Comparison of ENCODE assay signal across 26 cellular contexts in the genomic region with DNA sequence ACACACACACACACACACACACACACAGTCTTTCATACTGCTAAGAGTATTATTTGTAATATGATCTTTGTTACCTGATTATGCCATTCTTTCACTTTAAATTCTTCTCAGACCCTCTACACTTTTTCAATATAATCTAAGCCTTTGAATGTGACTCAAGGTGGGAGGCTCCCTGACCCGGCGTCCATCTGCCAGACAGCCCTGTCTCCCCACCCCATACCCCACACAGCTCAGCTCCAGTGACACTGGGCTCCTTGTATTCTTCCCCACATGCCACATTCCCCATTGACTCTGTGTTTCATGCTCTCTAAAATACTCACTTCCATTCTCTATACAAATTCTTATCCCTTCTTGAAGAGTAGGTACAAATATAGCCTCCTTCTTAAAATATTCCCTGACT.
DNase-seq lines count a peak whose midpoint lies in the region; ATAC-seq, FAIRE-seq and TF ChIP-seq lines count a peak whose summit lies in the region.
"Had no signal": no experiment of that assay in that cellular context is flagged by ENCODE, and none has a peak within 500 bp of the region (broad histone marks: within the 10 kb centered on the region; RNA-seq: fewer than 3 reads in every experiment).

No MANE protein-coding gene starts in this region.

- peak; percentile 11 to 77 for DNase-seq in NCI-H524 (lab: John Stamatoyannopoulos, UW)
- peak; percentile 10 for DNase-seq in WERI-Rb-1
- no peak for DNase-seq in stimulated activated effector memory CD8-positive, alpha-beta T cell treated with anti-CD3 and anti-CD28 coated beads, Interleukin-12 subunit alpha, Interleukin-12 subunit beta, amount 100 ng/mL, for 72 hours (ENCODE audit: low spot score in 2 of 2)
- no peak for DNase-seq in activated CD4-positive, alpha-beta T cell treated with anti-CD3 and anti-CD28 coated beads for 36 hours
- no peak for DNase-seq in HepG2 (ENCODE audit: low spot score)
- DNase-seq in NCI-H2081 treated with DMSO at 0.1 percent for 48 hours (lab: John Stamatoyannopoulos, UW): no peak
- DNase-seq: C1 segment of cervical spinal cord; Caco-2; CD4-positive, alpha-beta memory T cell; DMS 273 treated with DMSO at 0.1 percent for 48 hours; DMS79; EL; GDM1; Karpas-422; NCI-H1092; NCI-H1417 treated with DMSO at 0.1 percent for 48 hours; NCI-H2029; NCI-H226; NCI-H510A; NCI-H774; SHP77; T-helper 1 cell had no signal

- TF ChIP-seq POLR2A in HepG2 (IDR thresholded peaks at IDR 0.05; ENCODE audit: insufficient read depth in 1 of 2, low read depth in 2 of 2, low read length in 2 of 2): no peak

- no peak overlapping the region for H3K4me3 Mint-ChIP-seq in stimulated activated effector memory CD8-positive, alpha-beta T cell treated with anti-CD3 and anti-CD28 coated beads, Interleukin-12 subunit alpha, Interleukin-12 subunit beta, amount 100 ng/mL, for 72 hours
- H3K4me3 Mint-ChIP-seq in activated CD4-positive, alpha-beta T cell treated with anti-CD3 and anti-CD28 coated beads for 36 hours: no peak overlapping the region
- H3K4me3 Mint-ChIP-seq: CD4-positive, alpha-beta memory T cell had no signal

- no peak overlapping the region for H3K9ac ChIP-seq in HepG2 (ENCODE audit: insufficient read depth, low read depth, low read length)

- no peak overlapping the region for H3K4me3 ChIP-seq in HEK293 (ENCODE audit: low read depth, low read length)
- H3K4me3 ChIP-seq in WERI-Rb-1 (ENCODE audit: low read depth, low read length): no peak overlapping the region
- H3K4me3 ChIP-seq in HepG2 (replicated peaks in 1 of 3; ENCODE audit: insufficient read depth in 1 of 3, low read depth in 2 of 3, low read length in 3 of 3): no peak overlapping the region
- H3K4me3 ChIP-seq: GM12878 had no signal

- CTCF ChIA-PET in HEK293 (lab: Yijun Ruan, JAX) (interaction anchor here (1.4 kb wide), 1 partner anchor 104 kb away, joined by 5 read pairs; no protein-coding TSS in a partner anchor), HepG2 (lab: Yijun Ruan, JAX; ENCODE audit: low intra/inter-chr PET ratio, low total read pairs) (no interaction called here)
- CTCF ChIA-PET in activated CD4-positive, alpha-beta T cell treated with anti-CD3 and anti-CD28 coated beads for 36 hours (lab: Charles Lee): interaction anchor here (0.6 kb wide), 1 partner anchor 35 kb away, joined by 4 read pairs; no protein-coding TSS in a partner anchor

- no peaks in the 10 kb centered on the region for H3K79me2 ChIP-seq in HepG2 (ENCODE audit: insufficient read depth, low read length)

- H4K20me1 ChIP-seq in HepG2 (ENCODE audit: insufficient read depth, low read length): no peaks in the 10 kb centered on the region

- WGBS in HepG2 (ENCODE audit: low lambda C conversion rate): 2% methylated on average over 2 of the region's 2 CpGs

- no peaks in the 10 kb centered on the region for H3K9me3 ChIP-seq in HEK293 (ENCODE audit: control insufficient read depth, insufficient read depth, low read depth, low read length)
- H3K9me3 ChIP-seq in WERI-Rb-1 (ENCODE audit: severe bottlenecking): no peaks in the 10 kb centered on the region
- H3K9me3 ChIP-seq in HepG2 (ENCODE audit: low read length): no peaks in the 10 kb centered on the region
- H3K9me3 ChIP-seq: Caco-2 had no signal

- in situ Hi-C loops in HepG2 (cut with HindIII; ENCODE audit: extremely low pct_ligation_motif_present, low pct_unique_long_range_greater_than_20kb): no loop called here

- TF ChIP-seq RAD21 in HepG2 (CRISPR knock-in tag; IDR thresholded peaks at IDR 0.05): no peak

- TF ChIP-seq CTCF in HEK293 (tag by site-specific recombination; IDR thresholded peaks at IDR 0.05) (no peak), WERI-Rb-1 (IDR thresholded peaks at IDR 0.05; ENCODE audit: low read depth, low read length) (no peak), HepG2 (CRISPR knock-in tag; IDR thresholded peaks at IDR 0.05) (no peak)

- peak; percentile 39 for ATAC-seq in stimulated activated effector memory CD8-positive, alpha-beta T cell treated with anti-CD3 and anti-CD28 coated beads, Interleukin-12 subunit alpha, Interleukin-12 subunit beta, amount 100 ng/mL, for 72 hours
- no peak for ATAC-seq in activated CD4-positive, alpha-beta T cell treated with anti-CD3 and anti-CD28 coated beads for 36 hours
- no peak for ATAC-seq in HepG2
- ATAC-seq: GM12878, HCT116 had no signal

- H3K4me1 ChIP-seq in HEK293 (ENCODE audit: control insufficient read depth, insufficient read depth, low read length) (no peaks in the 10 kb centered on the region; the same call in 1 of the 2 replicates), HepG2 (ENCODE audit: insufficient read depth, low read length) (no peaks in the 10 kb centered on the region)

- H3K27ac ChIP-seq in HEK293 (ENCODE audit: extremely low read depth, low read depth, low read length): no peak overlapping the region
- H3K27ac ChIP-seq in WERI-Rb-1: no peak overlapping the region
- H3K27ac ChIP-seq in HepG2 (ENCODE audit: extremely low read length, insufficient read depth, low read length): no peak overlapping the region
- H3K27ac ChIP-seq: RWPE1 had no signal

- H3K27me3 Mint-ChIP-seq in activated CD4-positive, alpha-beta T cell treated with anti-CD3 and anti-CD28 coated beads for 36 hours: peaks cover 2% of the 10 kb centered on the region

- FAIRE-seq in HepG2 (lab: Jason Lieb, UNC): no peak
- FAIRE-seq: GM12878 had no signal

- POLR2A ChIA-PET in HEK293 (lab: Yijun Ruan, JAX) (no interaction called here), HepG2 (lab: Yijun Ruan, JAX) (no interaction called here)
- POLR2A ChIA-PET in activated CD4-positive, alpha-beta T cell treated with anti-CD3 and anti-CD28 coated beads for 36 hours (lab: Charles Lee): no interaction called here

- H3K4me1 Mint-ChIP-seq in stimulated activated effector memory CD8-positive, alpha-beta T cell treated with anti-CD3 and anti-CD28 coated beads, Interleukin-12 subunit alpha, Interleukin-12 subunit beta, amount 100 ng/mL, for 72 hours: no peaks in the 10 kb centered on the region
- no peaks in the 10 kb centered on the region for H3K4me1 Mint-ChIP-seq in activated CD4-positive, alpha-beta T cell treated with anti-CD3 and anti-CD28 coated beads for 36 hours
- H3K4me1 Mint-ChIP-seq: CD4-positive, alpha-beta memory T cell had no signal

- H3K27me3 ChIP-seq in WERI-Rb-1 (ENCODE audit: insufficient read depth, low read depth, severe bottlenecking) (peaks cover 9% of the 10 kb centered on the region), HepG2 (ENCODE audit: control insufficient read depth in 1 of 2, insufficient read depth in 2 of 2, low read length in 2 of 2) (peaks cover 0 to 8% of the 10 kb centered on the region in 2 experiments; a peak in 1 of 5 replicates)

- TF ChIP-seq EP300 in HepG2 (IDR thresholded peaks at IDR 0.05; ENCODE audit: low read depth in 2 of 2, low read length in 2 of 2) (no peak), HepG2 (CRISPR knock-in tag; IDR thresholded peaks at IDR 0.05; ENCODE audit: borderline replicate concordance) (no peak)

- no peaks in the 10 kb centered on the region for H3K9me3 Mint-ChIP-seq in stimulated activated effector memory CD8-positive, alpha-beta T cell treated with anti-CD3 and anti-CD28 coated beads, Interleukin-12 subunit alpha, Interleukin-12 subunit beta, amount 100 ng/mL, for 72 hours
- no peaks in the 10 kb centered on the region for H3K9me3 Mint-ChIP-seq in activated CD4-positive, alpha-beta T cell treated with anti-CD3 and anti-CD28 coated beads for 36 hours (ENCODE audit: low read depth)

- no TSS peak for BruUV-seq in HepG2 (replicated peaks; lab: Mats Ljungman, UMichigan)

- H3K27ac Mint-ChIP-seq in stimulated activated effector memory CD8-positive, alpha-beta T cell treated with anti-CD3 and anti-CD28 coated beads, Interleukin-12 subunit alpha, Interleukin-12 subunit beta, amount 100 ng/mL, for 72 hours: no peak overlapping the region
- H3K27ac Mint-ChIP-seq in activated CD4-positive, alpha-beta T cell treated with anti-CD3 and anti-CD28 coated beads for 36 hours: no peak overlapping the region
- H3K27ac Mint-ChIP-seq: CD4-positive, alpha-beta memory T cell had no signal

- no peak overlapping the region for H2AFZ ChIP-seq in HepG2 (ENCODE audit: low read length)

- no peaks in the 10 kb centered on the region for H3K36me3 ChIP-seq in HEK293 (ENCODE audit: control insufficient read depth in 2 of 2, insufficient read depth in 1 of 2, low read length in 2 of 2)
- H3K36me3 ChIP-seq in WERI-Rb-1: no peaks in the 10 kb centered on the region
- no peaks in the 10 kb centered on the region for H3K36me3 ChIP-seq in HepG2 (replicated peaks in 1 of 2; ENCODE audit: control insufficient read depth in 1 of 2, insufficient read depth in 2 of 2, low read length in 2 of 2)

- intact Hi-C loops in activated CD4-positive, alpha-beta T cell treated with anti-CD3 and anti-CD28 coated beads for 36 hours (cut with DNase I, micrococcal nuclease): no loop called here
- intact Hi-C loops in HepG2 (cut with micrococcal nuclease; ENCODE audit: unreplicated experiment): no loop called here

- no peaks in the 10 kb centered on the region for H3K36me3 Mint-ChIP-seq in stimulated activated effector memory CD8-positive, alpha-beta T cell treated with anti-CD3 and anti-CD28 coated beads, Interleukin-12 subunit alpha, Interleukin-12 subunit beta, amount 100 ng/mL, for 72 hours
- H3K36me3 Mint-ChIP-seq in activated CD4-positive, alpha-beta T cell treated with anti-CD3 and anti-CD28 coated beads for 36 hours (ENCODE audit: low read depth): no peaks in the 10 kb centered on the region
- H3K36me3 Mint-ChIP-seq: CD4-positive, alpha-beta memory T cell had no signal

- no peak overlapping the region for H3K4me2 ChIP-seq in HepG2 (ENCODE audit: low read depth, low read length)

TF ChIP-seq in HEK293, 187 proteins besides CTCF, POLR2A, EP300 and RAD21 (continues in another document):
- no peak for TF ChIP-seq PRDM1 (tag by site-specific recombination; IDR thresholded peaks at IDR 0.05)

TF ChIP-seq in HepG2, 621 proteins besides CTCF, POLR2A, EP300 and RAD21 (continues in another document):
- TF ChIP-seq, protein P1, sequence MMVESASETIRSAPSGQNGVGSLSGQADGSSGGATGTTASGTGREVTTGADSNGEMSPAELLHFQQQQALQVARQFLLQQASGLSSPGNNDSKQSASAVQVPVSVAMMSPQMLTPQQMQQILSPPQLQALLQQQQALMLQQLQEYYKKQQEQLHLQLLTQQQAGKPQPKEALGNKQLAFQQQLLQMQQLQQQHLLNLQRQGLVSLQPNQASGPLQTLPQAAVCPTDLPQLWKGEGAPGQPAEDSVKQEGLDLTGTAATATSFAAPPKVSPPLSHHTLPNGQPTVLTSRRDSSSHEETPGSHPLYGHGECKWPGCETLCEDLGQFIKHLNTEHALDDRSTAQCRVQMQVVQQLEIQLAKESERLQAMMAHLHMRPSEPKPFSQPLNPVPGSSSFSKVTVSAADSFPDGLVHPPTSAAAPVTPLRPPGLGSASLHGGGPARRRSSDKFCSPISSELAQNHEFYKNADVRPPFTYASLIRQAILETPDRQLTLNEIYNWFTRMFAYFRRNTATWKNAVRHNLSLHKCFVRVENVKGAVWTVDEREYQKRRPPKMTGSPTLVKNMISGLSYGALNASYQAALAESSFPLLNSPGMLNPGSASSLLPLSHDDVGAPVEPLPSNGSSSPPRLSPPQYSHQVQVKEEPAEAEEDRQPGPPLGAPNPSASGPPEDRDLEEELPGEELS (CRISPR knock-in tag; IDR thresholded peaks at IDR 0.05): no peak

Comparison
In these comparisons a context has a peak if more than half of its experiments do, and no peak if none do; other contexts are left out.
1. DNase-seq: peak in NCI-H524 (2 of 2) and WERI-Rb-1 (single experiment); none in stimulated activated effector memory CD8-positive, alpha-beta T cell treated with anti-CD3 and anti-CD28 coated beads, Interleukin-12 subunit alpha, Interleukin-12 subunit beta, amount 100 ng/mL, for 72 hours (0 of 2), activated CD4-positive, alpha-beta T cell treated with anti-CD3 and anti-CD28 coated beads for 36 hours (single experiment), HepG2 (single experiment) and NCI-H2081 treated with DMSO at 0.1 percent for 48 hours (single experiment).